ENCODE assay signal across 12 cellular contexts in genomic region chrX:148037020-148037419, GRCh38. TPM values are rescaled to one million over a fixed set of nuclear protein-coding genes. Genes with fewer than 3 reads are reported as not detected.
"Had no signal": no experiment of that assay in that cellular context is flagged by ENCODE, and none has a peak within 500 bp of the region (broad histone marks: within the 10 kb centered on the region; RNA-seq: fewer than 3 reads in every experiment).

No MANE protein-coding gene starts in this region.

- H3K27ac ChIP-seq: GM23248, HL-60 had no signal

- H3K36me3 ChIP-seq: HAP-1 had no signal

- H2AFZ ChIP-seq: GM23248 had no signal

- ATAC-seq: HCT116, HepG2 had no signal

- H3K9ac ChIP-seq: GM23248 had no signal

- DNase-seq: GM23248, GOT3, H7, HFFc6, KBM-7 had no signal

- H3K9me3 ChIP-seq: HAP-1 had no signal

- H3K4me1 ChIP-seq: HAP-1 had no signal

- H3K4me3 ChIP-seq: GM23248, HAP-1 had no signal

RNA-seq across cellular contexts. Expression of gene FMR1NB, which starts 55.9 kb away (rescaled TPM):
- total RNA-seq: GM23248, H4, H7, HepG2, HFFc6, HT1080 had no signal
- polyA plus RNA-seq: GM23248, HepG2, IgD-negative memory B cell had no signal
